ENCODE assay signal across 20 cellular contexts in the genomic region with DNA sequence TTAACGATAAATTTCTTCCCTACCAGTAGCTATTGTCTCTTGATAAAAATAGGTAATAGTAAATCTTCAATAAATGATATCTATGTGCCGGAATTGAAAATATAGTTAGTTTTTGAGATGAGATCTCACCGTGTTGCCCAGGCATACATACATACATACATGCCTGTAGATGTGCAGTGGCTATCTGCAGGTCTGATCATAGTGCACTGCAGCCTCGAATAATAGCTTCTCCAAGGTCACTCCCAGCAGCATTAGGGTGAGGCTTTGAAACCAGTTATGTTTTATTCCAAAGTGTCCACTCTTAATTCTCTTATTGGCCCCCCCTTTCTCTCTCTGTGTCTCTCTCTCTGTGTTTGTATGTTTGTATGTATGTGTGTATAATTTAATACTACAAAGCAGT.
"Had no signal": no experiment of that assay in that cellular context is flagged by ENCODE, and none has a peak within 500 bp of the region (broad histone marks: within the 10 kb centered on the region; RNA-seq: fewer than 3 reads in every experiment).

No MANE protein-coding gene starts in this region.

- H3K4me3 Mint-ChIP-seq: nephron progenitor cell had no signal

- H3K27ac ChIP-seq: heart left ventricle, parathyroid adenoma, psoas muscle, stomach, thoracic aorta, transverse colon had no signal

- H3K27me3 ChIP-seq: heart left ventricle, stomach, transverse colon had no signal

- H3K9me3 ChIP-seq: heart left ventricle, psoas muscle, stomach, thoracic aorta, transverse colon had no signal

- H3K9ac ChIP-seq: parathyroid adenoma had no signal

- H2AFZ ChIP-seq: parathyroid adenoma had no signal

- DNase-seq: effector memory CD4-positive, alpha-beta T cell; heart left ventricle; hypothalamus; kidney glomerular epithelial cell; mammary epithelial cell; nephron progenitor cell; psoas muscle; retina; stimulated activated CD4-positive, alpha-beta T cell treated with anti-CD3 and anti-CD28 coated beads, Interleukin-12 subunit alpha, Interleukin-12 subunit beta, amount 100 ng/mL, for 4 hours; stimulated activated naive CD4-positive, alpha-beta T cell; stomach; substantia nigra; transverse colon had no signal

- H3K4me1 ChIP-seq: parathyroid adenoma had no signal

- H3K9me3 Mint-ChIP-seq: nephron progenitor cell had no signal

- ATAC-seq: esophagus mucosa, heart left ventricle, psoas muscle, sciatic nerve had no signal

- FAIRE-seq: endometrium, frontal cortex, islet of Langerhans had no signal

- H3K4me3 ChIP-seq: heart left ventricle, psoas muscle, stomach, thoracic aorta, transverse colon had no signal

- H3K36me3 ChIP-seq: thoracic aorta, transverse colon had no signal

- H3K4me1 Mint-ChIP-seq: nephron progenitor cell had no signal
